ENCODE assay signal across 13 cellular contexts in the genomic region with DNA sequence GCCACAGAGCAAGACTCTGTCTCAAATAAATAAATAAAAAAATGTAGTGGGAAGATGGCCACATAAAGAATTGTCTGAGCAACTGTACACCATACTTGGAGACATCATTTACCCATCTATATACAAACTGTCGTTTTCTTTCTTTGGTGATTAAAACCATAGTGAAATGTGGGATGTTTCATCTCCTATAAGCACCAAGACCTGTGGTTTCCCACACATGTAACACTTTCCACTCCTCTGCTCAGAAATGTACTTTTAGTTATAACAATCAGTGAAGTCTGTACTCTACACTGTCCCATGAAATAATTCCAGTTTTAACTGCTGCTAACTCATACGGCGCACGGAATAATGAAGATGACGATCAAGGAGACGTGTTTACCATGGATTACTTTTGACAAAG. TPM values are rescaled to one million over a fixed set of nuclear protein-coding genes. Genes with fewer than 3 reads are reported as not detected.
A peak's percentile ranks its signal among the peaks of the same experiment; 100 is the strongest.
DNase-seq lines count a peak whose midpoint lies in the region; ATAC-seq lines count a peak whose summit lies in the region.
"Had no signal": no experiment of that assay in that cellular context is flagged by ENCODE, and none has a peak within 500 bp of the region (broad histone marks: within the 10 kb centered on the region; RNA-seq: fewer than 3 reads in every experiment).

No MANE protein-coding gene starts in this region.

- peak overlapping the region in 1 of 2 donors; percentile 42 for H3K4me3 Mint-ChIP-seq in activated T-cell treated with anti-CD3 and anti-CD28 coated beads, Interleukin-2, amount 50 U/mL, for 72 hours
- no peak overlapping the region for H3K4me3 Mint-ChIP-seq in T-helper 17 cell
- no peak overlapping the region for H3K4me3 Mint-ChIP-seq in activated naive CD8-positive, alpha-beta T cell
- H3K4me3 Mint-ChIP-seq: CD4-positive, alpha-beta memory T cell; H9; HFFc6 had no signal

- H3K27me3 Mint-ChIP-seq in activated T-cell treated with anti-CD3 and anti-CD28 coated beads, Interleukin-2, amount 50 U/mL, for 72 hours (ENCODE audit: low read depth) = no peaks in the 10 kb centered on the region
- H3K27me3 Mint-ChIP-seq in T-helper 17 cell = no peaks in the 10 kb centered on the region
- no peaks in the 10 kb centered on the region for H3K27me3 Mint-ChIP-seq in activated naive CD8-positive, alpha-beta T cell
- H3K27me3 Mint-ChIP-seq: CD4-positive, alpha-beta memory T cell had no signal

- intact Hi-C loops in left colon (cut with DNase I, micrococcal nuclease) = no loop called here

- ATAC-seq in activated T-cell treated with anti-CD3 and anti-CD28 coated beads, Interleukin-2, amount 50 U/mL, for 72 hours (replicated peaks in 1 of 2) = peak; percentile 73 to 82
- ATAC-seq in T-helper 17 cell (no peak), left colon (no peak), GM21528 (IDR thresholded peaks at IDR 0.05; ENCODE audit: low FRiP score, unreplicated experiment) (no peak)
- ATAC-seq in stimulated activated naive CD8-positive, alpha-beta T cell treated with anti-CD3 and anti-CD28 coated beads, Interleukin-15, Interleukin-2, amounts not matched to agents 100 U/mL and 50 U/mL, for 24 hours = peak; percentile 86

- peaks cover 14% of the 10 kb centered on the region for H3K4me1 Mint-ChIP-seq in activated T-cell treated with anti-CD3 and anti-CD28 coated beads, Interleukin-2, amount 50 U/mL, for 72 hours (ENCODE audit: low read depth)
- H3K4me1 Mint-ChIP-seq in T-helper 17 cell = peaks cover 7% of the 10 kb centered on the region
- H3K4me1 Mint-ChIP-seq in activated naive CD8-positive, alpha-beta T cell (ENCODE audit: low read depth) = peaks cover 8% of the 10 kb centered on the region

- no peak for DNase-seq in activated T-cell treated with anti-CD3 and anti-CD28 coated beads, Interleukin-2, amount 50 U/mL, for 72 hours
- no peak for DNase-seq in activated T-cell treated with anti-CD3 and anti-CD28 coated beads, Interleukin-2, amount 50 U/mL, for 1 hour
- DNase-seq in T-helper 17 cell (no peak), left colon (no peak)
- no peak for DNase-seq in stimulated activated naive CD8-positive, alpha-beta T cell treated with anti-CD3 and anti-CD28 coated beads, Interleukin-15, Interleukin-2, amounts not matched to agents 100 U/mL and 50 U/mL, for 24 hours
- DNase-seq: H9 had no signal

- H3K9me3 Mint-ChIP-seq in activated T-cell treated with anti-CD3 and anti-CD28 coated beads, Interleukin-2, amount 50 U/mL, for 72 hours = no peaks in the 10 kb centered on the region
- H3K9me3 Mint-ChIP-seq in activated naive CD8-positive, alpha-beta T cell (ENCODE audit: low read depth) = no peaks in the 10 kb centered on the region
- H3K9me3 Mint-ChIP-seq: CD4-positive, alpha-beta memory T cell; HFFc6 had no signal

- H3K9me3 ChIP-seq in T-helper 17 cell (ENCODE audit: control insufficient read depth, low read length, poor library complexity, severe bottlenecking) = no peaks in the 10 kb centered on the region
- H3K9me3 ChIP-seq: BLaER1 treated with 17β-estradiol and CSF1 and Interleukin-3, amounts not matched to agents 10 nM and 100 nM; Caco-2; MG63 had no signal

- peaks cover 3 to 7% of the 10 kb centered on the region in 2 donors for H3K36me3 Mint-ChIP-seq in activated T-cell treated with anti-CD3 and anti-CD28 coated beads, Interleukin-2, amount 50 U/mL, for 72 hours (ENCODE audit: insufficient read depth in 2 of 2)
- peaks cover 3% of the 10 kb centered on the region for H3K36me3 Mint-ChIP-seq in T-helper 17 cell (ENCODE audit: low read depth)
- peaks cover 15% of the 10 kb centered on the region for H3K36me3 Mint-ChIP-seq in activated naive CD8-positive, alpha-beta T cell

- peak overlapping the region; percentile 64 for H3K27ac Mint-ChIP-seq in activated T-cell treated with anti-CD3 and anti-CD28 coated beads, Interleukin-2, amount 50 U/mL, for 72 hours
- peak overlapping the region; percentile 21 for H3K27ac Mint-ChIP-seq in T-helper 17 cell
- H3K27ac Mint-ChIP-seq in activated naive CD8-positive, alpha-beta T cell = peak overlapping the region; percentile 52
- H3K27ac Mint-ChIP-seq: H9, HFFc6 had no signal

RNA-seq across cellular contexts. Expression of a gene that starts 18.3 kb away (rescaled TPM):
- total RNA-seq in activated T-cell treated with anti-CD3 and anti-CD28 coated beads, Interleukin-2, amount 50 U/mL, for 72 hours = 100 to 1,000 TPM in 1 of 2 donors, 10 to 100 TPM in 1; 96.6 to 100 TPM
- total RNA-seq in T-helper 17 cell (10 to 100 TPM; 28.4 to 34.5 TPM), left colon (10 to 100 TPM; 55.7 to 62.0 TPM)

Comparison
In these comparisons a context has a peak if more than half of its experiments do, and no peak if none do; other contexts are left out.
1. ATAC-seq: peak in activated T-cell treated with anti-CD3 and anti-CD28 coated beads, Interleukin-2, amount 50 U/mL, for 72 hours (2 of 2) and stimulated activated naive CD8-positive, alpha-beta T cell treated with anti-CD3 and anti-CD28 coated beads, Interleukin-15, Interleukin-2, amounts not matched to agents 100 U/mL and 50 U/mL, for 24 hours (single experiment); none in T-helper 17 cell (single experiment), left colon (single experiment) and GM21528 (single experiment).
2. Peak in every context shown above with its lines, with median percentiles within 50 percentile points of each other: H3K27ac Mint-ChIP-seq.